ENCODE assay signal across 8 cellular contexts in genomic region chr3:194137314-194138097, GRCh38. TPM values are rescaled to one million over a fixed set of nuclear protein-coding genes. Genes with fewer than 3 reads are reported as not detected.
DNase-seq lines count a peak whose midpoint lies in the region; ATAC-seq and TF ChIP-seq lines count a peak whose summit lies in the region.

No MANE protein-coding gene starts in this region.

- peak overlapping the region; percentile 92 for H3K4me2 ChIP-seq in IMR-90 (ENCODE audit: low read depth, low read length)

- H3K4me1 ChIP-seq in IMR-90 (ENCODE audit: control insufficient read depth, insufficient read depth, low read length) (peaks cover 15% of the 10 kb centered on the region), spleen (peaks cover 47 to 93% (median 88%) of the 10 kb centered on the region in 6 donors)

- H3K27me3 Mint-ChIP-seq in T-helper 1 cell treated with Interleukin-12 subunit alpha and Interleukin-12 subunit beta and Interleukin-4 antibody, amounts not matched to agents 30 μg/mL and 1 μg/mL, for 36 hours (ENCODE audit: low read depth) = peaks cover 62% of the 10 kb centered on the region
- H3K27me3 Mint-ChIP-seq in brain (peaks cover 52% of the 10 kb centered on the region), immature natural killer cell (ENCODE audit: low read depth in 3 of 3) (peaks cover 43 to 69% (median 53%) of the 10 kb centered on the region in 3 donors)

- peaks cover 3% of the 10 kb centered on the region for H3K36me3 Mint-ChIP-seq in T-helper 1 cell treated with Interleukin-12 subunit alpha and Interleukin-12 subunit beta and Interleukin-4 antibody, amounts not matched to agents 30 μg/mL and 1 μg/mL, for 36 hours (ENCODE audit: low read depth)
- H3K36me3 Mint-ChIP-seq in brain (peaks cover 25% of the 10 kb centered on the region), immature natural killer cell (no peaks in the 10 kb centered on the region)

- H2BK5ac ChIP-seq in IMR-90 (ENCODE audit: low read depth, low read length, poor library complexity, severe bottlenecking) = no peak overlapping the region

- H2AK9ac ChIP-seq in IMR-90 (replicated peaks; ENCODE audit: low read depth, low read length, poor library complexity) = peak overlapping the region; percentile 83

- peak overlapping the region; percentile 30; the same call in 1 of the 2 replicates for H3K4ac ChIP-seq in IMR-90 (ENCODE audit: low read depth, low read length)

- H3K4me1 Mint-ChIP-seq in T-helper 1 cell treated with Interleukin-12 subunit alpha and Interleukin-12 subunit beta and Interleukin-4 antibody, amounts not matched to agents 30 μg/mL and 1 μg/mL, for 36 hours (ENCODE audit: low read depth) = peaks cover 46% of the 10 kb centered on the region
- H3K4me1 Mint-ChIP-seq in brain = peaks cover 70% of the 10 kb centered on the region
- peaks cover 33 to 56% of the 10 kb centered on the region in 2 donors for H3K4me1 Mint-ChIP-seq in immature natural killer cell

- H2BK15ac ChIP-seq in IMR-90 (ENCODE audit: low read depth, low read length) = no peak overlapping the region

- dilution Hi-C loops in IMR-90 (cut with HindIII; ENCODE audit: low sequenced_read_pairs, unreplicated experiment) = no loop called here

- POLR2A ChIA-PET in IMR-90 (lab: Charles Lee; ENCODE audit: unreplicated experiment) = no interaction called here

- H4K5ac ChIP-seq in IMR-90 (ENCODE audit: low read depth, low read length) = no peak overlapping the region

- no peaks in the 10 kb centered on the region for H3K27me3 ChIP-seq in IMR-90 (ENCODE audit: control insufficient read depth, insufficient read depth, low read length)
- H3K27me3 ChIP-seq in spleen (replicated peaks in 1 of 7) = peaks cover 0 to 93% (median 3%) of the 10 kb centered on the region in 7 donors

- H4K91ac ChIP-seq in IMR-90 (ENCODE audit: insufficient read depth, low read depth, low read length) = no peak overlapping the region; the same call in 1 of the 2 replicates

- peak overlapping the region; percentile 79 for H3K27ac Mint-ChIP-seq in T-helper 1 cell treated with Interleukin-12 subunit alpha and Interleukin-12 subunit beta and Interleukin-4 antibody, amounts not matched to agents 30 μg/mL and 1 μg/mL, for 36 hours
- H3K27ac Mint-ChIP-seq in brain (peak overlapping the region; percentile 92 to 98 (median 95)), immature natural killer cell (peak overlapping the region in 5 of 6 donors; percentile 57 to 93 (median 88))

- H3K23ac ChIP-seq in IMR-90 (ENCODE audit: low read depth, low read length) = peak overlapping the region; percentile 45; the same call in 1 of the 2 replicates

- H2BK120ac ChIP-seq in IMR-90 (ENCODE audit: low read depth, low read length) = no peak overlapping the region; the same call in 1 of the 2 replicates

- no peak overlapping the region; the same call in 1 of the 2 replicates for H3K27ac ChIP-seq in IMR-90 (ENCODE audit: insufficient read depth, low read length)
- H3K27ac ChIP-seq in spleen = peak overlapping the region; percentile 69 to 95 (median 92)

- no peak overlapping the region for H3K18ac ChIP-seq in IMR-90 (ENCODE audit: low read depth, low read length)

- peak; percentile 41; the same call in 1 of the 2 replicates for TF ChIP-seq RAD21 in IMR-90 (IDR thresholded peaks at IDR 0.05; ENCODE audit: low read length)

- no peaks in the 10 kb centered on the region for H3K9me3 ChIP-seq in IMR-90 (ENCODE audit: control insufficient read depth, insufficient read depth, low read length)
- no peaks in the 10 kb centered on the region for H3K9me3 ChIP-seq in spleen

- in situ Hi-C loops in IMR-90 (cut with MboI; ENCODE audit: low sequenced_read_pairs) = loop anchor here (5.0 kb wide), 2 partner anchors 180 to 355 kb away; no protein-coding TSS in a partner anchor

- no peaks in the 10 kb centered on the region for H3K9me1 ChIP-seq in IMR-90 (ENCODE audit: insufficient read depth, low read length)

- H3K9ac ChIP-seq in IMR-90 (ENCODE audit: low read depth, low read length) = peak overlapping the region; percentile 44

- TF ChIP-seq CTCF in IMR-90 (conservative IDR thresholded peaks at IDR 0.05; ENCODE audit: low read depth, low read length) = peak; percentile 45
- peak in 1 of 2 experiments; percentile 60 for TF ChIP-seq CTCF in brain (conservative IDR thresholded peaks at IDR 0.05)
- peak in 8 of 11 experiments; percentile 21 to 73 (median 42) for TF ChIP-seq CTCF in spleen (IDR thresholded peaks at IDR 0.05 in 8 of 11, conservative IDR thresholded peaks at IDR 0.05 in 3 of 11)

- no TSS peak for BruUV-seq in IMR-90 (replicated peaks; lab: Mats Ljungman, UMichigan)

- peak; percentile 86 for DNase-seq in Daoy (ENCODE audit: low read depth)
- DNase-seq in IMR-90 = peak; percentile 68
- DNase-seq in immature natural killer cell = peak; percentile 70 to 80 (median 70)
- DNase-seq in spleen = peak; percentile 94
- no peak for DNase-seq in epidermal melanocyte (ENCODE audit: insufficient read length, low spot score)

- H3K9me3 Mint-ChIP-seq in T-helper 1 cell treated with Interleukin-12 subunit alpha and Interleukin-12 subunit beta and Interleukin-4 antibody, amounts not matched to agents 30 μg/mL and 1 μg/mL, for 36 hours = no peaks in the 10 kb centered on the region
- peaks cover 0 to 5% (median 0%) of the 10 kb centered on the region in 5 experiments for H3K9me3 Mint-ChIP-seq in brain
- H3K9me3 Mint-ChIP-seq in immature natural killer cell = peaks cover 0 to 2% (median 0%) of the 10 kb centered on the region in 6 donors

- no peak overlapping the region; a peak in 1 of 4 replicates for H4K8ac ChIP-seq in IMR-90 (ENCODE audit: low read depth in 2 of 2, low read length in 2 of 2)

- intact Hi-C loops in IMR-90 (cut with micrococcal nuclease) = loop anchor here (1.0 to 10.0 kb wide), 6 partner anchors 178 to 470 kb away; no protein-coding TSS in a partner anchor
- intact Hi-C loops in spleen (cut with DNase I; ENCODE audit: low total_unique reads) = loop anchor here (5.0 to 10.0 kb wide), 3 partner anchors 180 to 473 kb away; no protein-coding TSS in a partner anchor

- ATAC-seq in GM21390 (IDR thresholded peaks at IDR 0.05; ENCODE audit: unreplicated experiment) = peak; percentile 22
- no peak for ATAC-seq in IMR-90 (ENCODE audit: low read depth)

- peak overlapping the region; percentile 75 for H2AFZ ChIP-seq in IMR-90 (replicated peaks; ENCODE audit: low read length, poor library complexity)

- H3K79me1 ChIP-seq in IMR-90 (ENCODE audit: low read depth in 1 of 2, low read length in 2 of 2) = peaks cover 0 to 13% of the 10 kb centered on the region in 2 experiments; a peak in 3 of 4 replicates

- WGBS in IMR-90 (ENCODE audit: extremely low coverage in 2 of 2, insufficient read length in 1 of 2), 2 experiments = 2% methylated on average over 12 of the region's 62 CpGs; no CpG with 5 or more reads in 1 of the 2 experiments
- WGBS in spleen, 5 donors = 0 to 2% (median 1%) methylated on average over 40 to 62 of the region's 62 CpGs

- H3K56ac ChIP-seq in IMR-90 (ENCODE audit: extremely low read depth, insufficient read depth, low read length) = no peak overlapping the region

- no peak overlapping the region for H3K14ac ChIP-seq in IMR-90 (replicated peaks; ENCODE audit: low read depth, low read length)

- H4K20me1 ChIP-seq in IMR-90 (ENCODE audit: insufficient read depth, low read length) = no peaks in the 10 kb centered on the region

- peak overlapping the region; percentile 91 for H3K4me3 Mint-ChIP-seq in T-helper 1 cell treated with Interleukin-12 subunit alpha and Interleukin-12 subunit beta and Interleukin-4 antibody, amounts not matched to agents 30 μg/mL and 1 μg/mL, for 36 hours
- H3K4me3 Mint-ChIP-seq in brain (peak overlapping the region; percentile 91 to 97 (median 96)), immature natural killer cell (peak overlapping the region; percentile 71 to 84 (median 75))

- H3K36me3 ChIP-seq in IMR-90 (ENCODE audit: control insufficient read depth, insufficient read depth, low read length) (no peaks in the 10 kb centered on the region), spleen (peaks cover 0 to 12% (median 0%) of the 10 kb centered on the region in 6 donors)

- peak overlapping the region; percentile 45 for H3K4me3 ChIP-seq in IMR-90 (ENCODE audit: insufficient read depth, low read depth, low read length)
- peak overlapping the region; percentile 53 to 75 (median 66) for H3K4me3 ChIP-seq in spleen

- TF ChIP-seq POLR2A in IMR-90 (IDR thresholded peaks at IDR 0.05; ENCODE audit: low read depth, low read length) (no peak), spleen (IDR thresholded peaks at IDR 0.05) (peak in 1 of 3 donors; percentile 8)

- CTCF ChIA-PET in IMR-90 (lab: Yijun Ruan, JAX) = interaction anchor here (1.0 to 2.0 kb wide), 4 partner anchors 12 to 476 kb away, joined by 3 to 8 read pairs (median 4); no protein-coding TSS in a partner anchor

- no peak overlapping the region for H2AK5ac ChIP-seq in IMR-90 (ENCODE audit: low read depth, low read length)

- no peak overlapping the region for H2BK20ac ChIP-seq in IMR-90 (ENCODE audit: low read depth, low read length)

TF ChIP-seq in IMR-90, 13 proteins besides CTCF, POLR2A, EP300 and RAD21 (continues in another document):
- TF ChIP-seq MAZ (IDR thresholded peaks at IDR 0.05; ENCODE audit: borderline replicate concordance, low read depth, low read length) (no peak; the same call in 1 of the 2 replicates), SMC3 (IDR thresholded peaks at IDR 0.05; ENCODE audit: low read depth, low read length) (peak; percentile 7; the same call in 1 of the 2 replicates), RFX5 (IDR thresholded peaks at IDR 0.05; ENCODE audit: low read depth, low read length) (no peak), FOS (IDR thresholded peaks at IDR 0.05; ENCODE audit: low read depth, low read length) (0 out of 2 replicates have a peak, but pooled peaks have one; percentile 1), MXI1 (IDR thresholded peaks at IDR 0.05; ENCODE audit: borderline replicate concordance, low read depth, low read length) (no peak)
- TF ChIP-seq, protein P1, sequence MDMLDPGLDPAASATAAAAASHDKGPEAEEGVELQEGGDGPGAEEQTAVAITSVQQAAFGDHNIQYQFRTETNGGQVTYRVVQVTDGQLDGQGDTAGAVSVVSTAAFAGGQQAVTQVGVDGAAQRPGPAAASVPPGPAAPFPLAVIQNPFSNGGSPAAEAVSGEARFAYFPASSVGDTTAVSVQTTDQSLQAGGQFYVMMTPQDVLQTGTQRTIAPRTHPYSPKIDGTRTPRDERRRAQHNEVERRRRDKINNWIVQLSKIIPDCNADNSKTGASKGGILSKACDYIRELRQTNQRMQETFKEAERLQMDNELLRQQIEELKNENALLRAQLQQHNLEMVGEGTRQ (IDR thresholded peaks at IDR 0.05; ENCODE audit: low read depth, low read length) = 0 out of 2 replicates have a peak, but pooled peaks have one; percentile 8

RNA-seq across cellular contexts. Expression of gene HES1, which starts 1.6 kb away (rescaled TPM):
- total RNA-seq in Daoy (2014; rRNA removed; shearing (Covaris generic)) = 88.3 and 97.8 TPM in 2 replicates
- total RNA-seq in IMR-90 (2012; rRNA removed) = 3.6 and 8.3 TPM in 2 replicates
- 6.7 and 30.8 TPM in 2 replicates for polyA plus RNA-seq in IMR-90 (2012; rRNA removed)
- 47.0 and 52.5 TPM in 2 replicates for polyA plus RNA-seq in IMR-90 (2012; cell fraction: cytosol; rRNA removed)
- 171 and 213 TPM in 2 replicates for polyA plus RNA-seq in IMR-90 (2012; cell fraction: nucleus; rRNA removed; ENCODE audit: low replicate concordance)
- 18.2 TPM for polyA plus RNA-seq in brain (ENCODE audit: insufficient read depth, low read depth, low replicate concordance)
- not detected for polyA plus RNA-seq in immature natural killer cell
- total RNA-seq in spleen = 10 to 100 TPM; 38.2 to 59.6 (median 40.3) TPM
- polyA plus RNA-seq in spleen = 10 to 100 TPM; 17.7 to 19.7 (median 19.6) TPM
